1 cellular context compared by ENCODE assay signal in the genomic region with DNA sequence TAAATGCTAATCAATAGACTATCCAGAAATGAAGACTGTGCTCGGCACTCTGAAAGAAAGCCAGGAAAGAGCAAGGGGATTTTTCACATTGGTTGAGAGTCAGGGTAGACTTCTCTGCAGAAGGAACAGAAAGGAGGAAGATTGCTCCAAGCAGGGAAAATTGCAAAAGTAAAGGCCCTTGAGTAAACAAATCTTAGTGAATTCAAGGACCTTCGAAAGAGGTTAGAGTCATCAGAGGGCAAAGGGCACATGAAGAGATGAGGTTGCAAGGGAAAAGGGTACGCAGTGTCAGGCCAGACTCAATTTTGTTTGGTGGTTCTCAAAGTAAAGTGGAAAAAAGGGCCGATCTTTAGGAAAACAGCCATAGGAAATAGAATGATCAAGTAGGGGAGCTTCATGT.
TF ChIP-seq lines count a peak whose summit lies in the region.

No MANE protein-coding gene starts in this region.

TF ChIP-seq in HepG2, 621 proteins besides CTCF, POLR2A, EP300 and RAD21 (continued from another document):
- TF ChIP-seq RARG (CRISPR knock-in tag; IDR thresholded peaks at IDR 0.05; ENCODE audit: low read depth) (no peak), RAD51 (IDR thresholded peaks at IDR 0.05; ENCODE audit: borderline replicate concordance) (no peak), ZNF773 (CRISPR knock-in tag; IDR thresholded peaks at IDR 0.05; ENCODE audit: borderline replicate concordance) (no peak), HMG20A (CRISPR knock-in tag; IDR thresholded peaks at IDR 0.05; ENCODE audit: borderline replicate concordance) (0 out of 2 replicates have a peak, but pooled peaks have one; percentile 43), HNF4A (CRISPR knock-in tag; IDR thresholded peaks at IDR 0.05) (peak; percentile 39; the same call in 1 of the 2 replicates), FOXA3 (CRISPR knock-in tag; IDR thresholded peaks at IDR 0.05) (peak; percentile 46; the same call in 1 of the 2 replicates), FOXA1 (IDR thresholded peaks at IDR 0.05) (no peak), FOXA1 (CRISPR knock-in tag; IDR thresholded peaks at IDR 0.05) (0 out of 2 replicates have a peak, but pooled peaks have one; percentile 9), GATAD2A (CRISPR knock-in tag; IDR thresholded peaks at IDR 0.05) (peak; percentile 39; the same call in 1 of the 2 replicates), ESRRA (CRISPR knock-in tag; IDR thresholded peaks at IDR 0.05; ENCODE audit: low read depth) (no peak), NR2C2 (CRISPR knock-in tag; IDR thresholded peaks at IDR 0.05; ENCODE audit: borderline replicate concordance) (0 out of 2 replicates have a peak, but pooled peaks have one; percentile 28), ZNF205 (CRISPR knock-in tag; IDR thresholded peaks at IDR 0.05) (no peak), GTF3A (CRISPR knock-in tag; conservative IDR thresholded peaks at IDR 0.05) (no peak), NR2F6 (IDR thresholded peaks at IDR 0.05) (peak; percentile 72), NR2F6 (CRISPR knock-in tag; IDR thresholded peaks at IDR 0.05) (peak; percentile 63; the same call in 1 of the 2 replicates), NR2F1 (CRISPR knock-in tag; IDR thresholded peaks at IDR 0.05) (peak in 1 of 2 experiments; percentile 60; a peak in 1 of 4 replicates)
- TF ChIP-seq, protein P1, sequence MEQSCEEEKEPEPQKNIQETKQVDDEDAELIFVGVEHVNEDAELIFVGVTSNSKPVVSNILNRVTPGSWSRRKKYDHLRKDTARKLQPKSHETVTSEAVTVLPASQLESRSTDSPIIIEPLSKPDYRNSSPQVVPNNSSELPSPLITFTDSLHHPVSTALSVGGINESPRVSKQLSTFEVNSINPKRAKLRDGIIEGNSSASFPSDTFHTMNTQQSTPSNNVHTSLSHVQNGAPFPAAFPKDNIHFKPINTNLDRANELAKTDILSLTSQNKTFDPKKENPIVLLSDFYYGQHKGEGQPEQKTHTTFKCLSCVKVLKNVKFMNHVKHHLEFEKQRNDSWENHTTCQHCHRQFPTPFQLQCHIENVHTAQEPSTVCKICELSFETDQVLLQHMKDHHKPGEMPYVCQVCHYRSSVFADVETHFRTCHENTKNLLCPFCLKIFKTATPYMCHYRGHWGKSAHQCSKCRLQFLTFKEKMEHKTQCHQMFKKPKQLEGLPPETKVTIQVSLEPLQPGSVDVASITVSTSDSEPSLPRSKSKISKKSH (CRISPR knock-in tag; IDR thresholded peaks at IDR 0.05; ENCODE audit: borderline replicate concordance) = no peak
